7 cellular contexts compared by ENCODE assay signal in the genomic region with DNA sequence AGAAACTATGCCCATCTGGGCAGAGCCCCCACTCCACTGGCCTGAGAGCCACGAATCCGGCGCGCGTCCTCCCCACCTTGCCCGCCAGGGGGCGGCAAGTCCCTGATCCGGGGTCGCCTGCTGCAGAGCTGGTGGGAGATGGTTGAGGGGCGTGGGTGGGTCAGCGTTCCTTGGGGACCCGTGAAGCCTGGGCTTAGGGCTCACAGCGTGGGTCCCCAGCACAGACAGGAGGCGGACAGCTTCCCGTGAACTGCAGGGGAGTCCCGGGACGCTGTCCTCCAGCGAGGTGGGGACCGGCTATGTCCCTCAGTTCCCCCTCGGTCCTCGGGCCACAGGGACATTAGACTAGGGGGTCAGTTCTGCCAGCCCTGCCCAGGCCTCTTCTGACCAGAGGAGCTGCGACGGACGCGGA. TPM values are rescaled to one million over a fixed set of nuclear protein-coding genes. Genes with fewer than 3 reads are reported as not detected.
DNase-seq lines count a peak whose midpoint lies in the region; TF ChIP-seq lines count a peak whose summit lies in the region.

No MANE protein-coding gene starts in this region.

- peak overlapping the region; percentile 98 for H3K4me3 Mint-ChIP-seq in HFFc6
- peak overlapping the region; percentile 99 for H3K4me3 Mint-ChIP-seq in T-helper 2 cell treated with Interferon-gamma antibody and Interleukin-4, amounts not matched to agents 5 μg/mL and 100 μg/mL, for 36 hours

- peaks cover 0 to 13% (median 0%) of the 10 kb centered on the region in 4 donors for H3K36me3 ChIP-seq in sigmoid colon

- peak overlapping the region; percentile 81 to 98 (median 96) for H3K27ac ChIP-seq in sigmoid colon

- DNase-seq in HFFc6 = peak; percentile 36
- peak; percentile 92 for DNase-seq in NAMALWA (ENCODE audit: low spot score)
- DNase-seq in T-helper 2 cell treated with Interferon-gamma antibody and Interleukin-4, amounts not matched to agents 5 μg/mL and 100 μg/mL, for 36 hours (ENCODE audit: low spot score) = peak; percentile 78
- DNase-seq in astrocyte of the hippocampus (ENCODE audit: low read depth, low spot score) = peak; percentile 92
- peak in 50 of 51 donors; percentile 18 to 82 (median 64) for DNase-seq in hypothalamus (lab: John Stamatoyannopoulos, UW)
- peak; percentile 84 for DNase-seq in sigmoid colon

- TF ChIP-seq POLR2A in sigmoid colon (IDR thresholded peaks at IDR 0.05) = no peak

- peak; percentile 96 for TF ChIP-seq CTCF in GM12874 (IDR thresholded peaks at IDR 0.05; ENCODE audit: insufficient read depth, low read depth, low read length)
- TF ChIP-seq CTCF in HFFc6 (IDR thresholded peaks at IDR 0.05) = peak; percentile 97
- peak; percentile 90 to 93 (median 92) for TF ChIP-seq CTCF in sigmoid colon (IDR thresholded peaks at IDR 0.05)

- H3K4me3 ChIP-seq in sigmoid colon = peak overlapping the region; percentile 64 to 72 (median 68)

- H3K4me1 ChIP-seq in sigmoid colon = peaks cover 0 to 26% (median 22%) of the 10 kb centered on the region in 4 donors

- 1% methylated on average over 25 of the region's 25 CpGs for WGBS in sigmoid colon, 2 donors

- no peak for TF ChIP-seq EP300 in sigmoid colon (IDR thresholded peaks at IDR 0.05)

- H3K4me1 Mint-ChIP-seq in HFFc6 (ENCODE audit: low read depth) = peaks cover 9% of the 10 kb centered on the region
- peaks cover 8% of the 10 kb centered on the region for H3K4me1 Mint-ChIP-seq in T-helper 2 cell treated with Interferon-gamma antibody and Interleukin-4, amounts not matched to agents 5 μg/mL and 100 μg/mL, for 36 hours (ENCODE audit: low read depth)

- H3K9me3 Mint-ChIP-seq in HFFc6 = no peaks in the 10 kb centered on the region
- no peaks in the 10 kb centered on the region for H3K9me3 Mint-ChIP-seq in T-helper 2 cell treated with Interferon-gamma antibody and Interleukin-4, amounts not matched to agents 5 μg/mL and 100 μg/mL, for 36 hours

- peaks cover 4% of the 10 kb centered on the region for H3K27me3 Mint-ChIP-seq in HFFc6 (ENCODE audit: insufficient read depth)
- peaks cover 8% of the 10 kb centered on the region for H3K27me3 Mint-ChIP-seq in T-helper 2 cell treated with Interferon-gamma antibody and Interleukin-4, amounts not matched to agents 5 μg/mL and 100 μg/mL, for 36 hours (ENCODE audit: low read depth)

- intact Hi-C loops in sigmoid colon (cut with DNase I) = loop anchor here (1.0 to 5.0 kb wide), 3 partner anchors 20 to 162 kb away; a partner anchor contains a TSS

- H3K27me3 ChIP-seq in sigmoid colon = no peaks in the 10 kb centered on the region

- H3K27ac Mint-ChIP-seq in HFFc6 = peak overlapping the region; percentile 89
- H3K27ac Mint-ChIP-seq in T-helper 2 cell treated with Interferon-gamma antibody and Interleukin-4, amounts not matched to agents 5 μg/mL and 100 μg/mL, for 36 hours = peak overlapping the region; percentile 98

- H3K36me3 Mint-ChIP-seq in HFFc6 (ENCODE audit: low read depth) = peaks cover 6% of the 10 kb centered on the region; the same call in 1 of the 2 replicates
- H3K36me3 Mint-ChIP-seq in T-helper 2 cell treated with Interferon-gamma antibody and Interleukin-4, amounts not matched to agents 5 μg/mL and 100 μg/mL, for 36 hours (ENCODE audit: low read depth) = peaks cover 15% of the 10 kb centered on the region

- H3K9me3 ChIP-seq in sigmoid colon = no peaks in the 10 kb centered on the region

RNA-seq across cellular contexts. Expression of a gene that starts 0.6 kb away (rescaled TPM):
- total RNA-seq in HFFc6 (2021; fragmentation: NEBNext Ultra II Directional; extraction: Animal tissue kit (Norgen Biotek cat#: 25700)) = 10 to 100 TPM; 30.2 to 42.2 (median 34.4) TPM
- 10 to 100 TPM; 20.5 to 39.5 (median 31.7) TPM for total RNA-seq in sigmoid colon
- 10 to 100 TPM; 43.5 to 46.2 (median 44.4) TPM for polyA plus RNA-seq in sigmoid colon

RNA-seq across cellular contexts. Expression of a gene that starts 11.3 kb away (rescaled TPM):
- 10 to 100 TPM; 17.7 to 21.8 (median 19.2) TPM for total RNA-seq in HFFc6 (2021; fragmentation: NEBNext Ultra II Directional; extraction: Animal tissue kit (Norgen Biotek cat#: 25700))
- 10 to 100 TPM; 24.8 to 47.1 (median 26.6) TPM for total RNA-seq in sigmoid colon
- 10 to 100 TPM in 1 of 3 donors, 1 to 10 TPM in 2; 3.5 to 27.9 (median 4.8) TPM for polyA plus RNA-seq in sigmoid colon

RNA-seq across cellular contexts. Expression of a gene that starts 14.9 kb away (rescaled TPM):
- total RNA-seq in HFFc6 (2021; fragmentation: NEBNext Ultra II Directional; extraction: Animal tissue kit (Norgen Biotek cat#: 25700)) = not detected
- not detected for total RNA-seq in sigmoid colon
- polyA plus RNA-seq in sigmoid colon = not detected

RNA-seq across cellular contexts. Expression of a gene that starts 28.0 kb away (rescaled TPM):
- not detected for total RNA-seq in HFFc6 (2021; fragmentation: NEBNext Ultra II Directional; extraction: Animal tissue kit (Norgen Biotek cat#: 25700))
- total RNA-seq in sigmoid colon = not detected
- polyA plus RNA-seq in sigmoid colon = not detected

RNA-seq across cellular contexts. Expression of a gene that starts 31.8 kb away (rescaled TPM):
- 100 to 1,000 TPM; 301 to 369 (median 322) TPM for total RNA-seq in HFFc6 (2021; fragmentation: NEBNext Ultra II Directional; extraction: Animal tissue kit (Norgen Biotek cat#: 25700))
- total RNA-seq in sigmoid colon = 100 to 1,000 TPM; 133 to 199 (median 163) TPM
- 100 to 1,000 TPM; 230 to 286 (median 236) TPM for polyA plus RNA-seq in sigmoid colon

Comparison
In these comparisons a context has a peak if more than half of its experiments do, and no peak if none do; other contexts are left out.
1. Peak in every context shown above with its lines: DNase-seq, H3K4me3 ChIP-seq and H3K27ac ChIP-seq.
2. DNase-seq: peak in every context shown above with its lines; median percentile 92 in NAMALWA; 92 in astrocyte of the hippocampus; 84 in sigmoid colon; 78 in T-helper 2 cell treated with Interferon-gamma antibody and Interleukin-4, amounts not matched to agents 5 μg/mL and 100 μg/mL, for 36 hours; 64 in hypothalamus; 36 in HFFc6.